In genomic region chr7:36986429-36987362, GRCh38 we compare ENCODE assay signal across 8 cellular contexts.
DNase-seq lines count a peak whose midpoint lies in the region; ATAC-seq, FAIRE-seq and TF ChIP-seq lines count a peak whose summit lies in the region.

No MANE protein-coding gene starts in this region.

- ATAC-seq in HG02571 (IDR thresholded peaks at IDR 0.05; ENCODE audit: unreplicated experiment) = no peak

- DNase-seq in AG08396 (ENCODE audit: low spot score) (peak; percentile 79), GM19238 (ENCODE audit: insufficient read length, low spot score) (peak; percentile 41), NCI-H1105 treated with DMSO at 0.1 percent for 48 hours (lab: John Stamatoyannopoulos, UW) (peak; percentile 90), bronchial epithelial cell (ENCODE audit: low read depth) (peak; percentile 27), islet precursor cell (peak; percentile 80)
- DNase-seq in stimulated activated CD4-positive, alpha-beta T cell treated with anti-CD3 and anti-CD28 coated beads, Interleukin-2, amount 100 ng/mL, for 4 hours (ENCODE audit: low read depth) = peak; percentile 43

- TF ChIP-seq CTCF in WI38 (IDR thresholded peaks at IDR 0.05; ENCODE audit: low read depth, low read length) (peak; percentile 91), bronchial epithelial cell (IDR thresholded peaks at IDR 0.05; ENCODE audit: insufficient read depth, low read length, severe bottlenecking) (peak; percentile 87)

- no peaks in the 10 kb centered on the region for H3K27me3 ChIP-seq in bronchial epithelial cell (ENCODE audit: control insufficient read depth, insufficient read depth, low read length)

- FAIRE-seq in bronchial epithelial cell (lab: Jason Lieb, UNC) = peak; percentile 28

- H3K4me3 ChIP-seq in WI38 (ENCODE audit: low read depth, low read length) = no peak overlapping the region
- H3K4me3 ChIP-seq in bronchial epithelial cell (ENCODE audit: low read depth, low read length) = no peak overlapping the region

- H3K36me3 ChIP-seq in bronchial epithelial cell (ENCODE audit: control insufficient read depth, insufficient read depth, low read length) = no peaks in the 10 kb centered on the region

Comparison
In these comparisons a context has a peak if more than half of its experiments do, and no peak if none do; other contexts are left out.
1. DNase-seq: peak in every context shown above with its lines; median percentile 90 in NCI-H1105 treated with DMSO at 0.1 percent for 48 hours; 80 in islet precursor cell; 79 in AG08396; 43 in stimulated activated CD4-positive, alpha-beta T cell treated with anti-CD3 and anti-CD28 coated beads, Interleukin-2, amount 100 ng/mL, for 4 hours; 41 in GM19238; 27 in bronchial epithelial cell.